8 cellular contexts compared by ENCODE assay signal in genomic region chr12:43444940-43445564, GRCh38.
DNase-seq lines count a peak whose midpoint lies in the region; ATAC-seq and TF ChIP-seq lines count a peak whose summit lies in the region.

No MANE protein-coding gene starts in this region.

- H3K36me3 ChIP-seq in OCI-LY1 (ENCODE audit: insufficient read depth, low read length) (no peaks in the 10 kb centered on the region), left ventricle myocardium inferior (no peaks in the 10 kb centered on the region)

- H3K9me2 ChIP-seq in OCI-LY1 (ENCODE audit: low read depth, low read length): no peaks in the 10 kb centered on the region

- H2AFZ ChIP-seq in OCI-LY1 (ENCODE audit: low read length): no peak overlapping the region

- H3K4me1 ChIP-seq in OCI-LY1 (ENCODE audit: insufficient read depth, low read length, severe bottlenecking) (no peaks in the 10 kb centered on the region), left ventricle myocardium inferior (no peaks in the 10 kb centered on the region)

- H3K9me3 ChIP-seq in OCI-LY1 (ENCODE audit: low read length) (no peaks in the 10 kb centered on the region), left ventricle myocardium inferior (replicated peaks) (peaks cover 11% of the 10 kb centered on the region)

- H3K4me2 ChIP-seq in OCI-LY1 (ENCODE audit: low read length): no peak overlapping the region

- H3K4me3 ChIP-seq in OCI-LY1 (ENCODE audit: low read depth, low read length, poor library complexity, severe bottlenecking): no peak overlapping the region
- no peak overlapping the region for H3K4me3 ChIP-seq in left ventricle myocardium inferior

- no peaks in the 10 kb centered on the region for H3K27me3 ChIP-seq in OCI-LY1 (ENCODE audit: insufficient read depth, low read length)
- no peaks in the 10 kb centered on the region for H3K27me3 ChIP-seq in left ventricle myocardium inferior (ENCODE audit: low read depth)

- intact Hi-C loops in left ventricle myocardium inferior (cut with micrococcal nuclease): no loop called here

- peak; percentile 47 for ATAC-seq in GM18499 (IDR thresholded peaks at IDR 0.05; ENCODE audit: insufficient read depth, unreplicated experiment)
- ATAC-seq in HG03442 (IDR thresholded peaks at IDR 0.05; ENCODE audit: unreplicated experiment): peak; percentile 86
- ATAC-seq in GM18907 (IDR thresholded peaks at IDR 0.05; ENCODE audit: unreplicated experiment): no peak

- DNase-seq in Ammon's horn (ENCODE audit: low spot score): peak; percentile 67
- DNase-seq in activated naive CD4-positive, alpha-beta T cell (lab: John Stamatoyannopoulos, UW): peak; percentile 1 to 4 (median 2)
- DNase-seq in left ventricle myocardium inferior: no peak
- peak; percentile 33 for DNase-seq in smooth muscle cell of the brain vasculature (ENCODE audit: low read depth, low spot score)

- H4K20me1 ChIP-seq in OCI-LY1 (ENCODE audit: insufficient read depth, low read length): no peaks in the 10 kb centered on the region

- TF ChIP-seq CTCF in OCI-LY1 (IDR thresholded peaks at IDR 0.05; ENCODE audit: low read length): peak; percentile 71
- peak; percentile 76 for TF ChIP-seq CTCF in left ventricle myocardium inferior (IDR thresholded peaks at IDR 0.05; ENCODE audit: borderline replicate concordance)

- H3K27ac ChIP-seq in OCI-LY1 (ENCODE audit: low read depth, low read length, poor library complexity, severe bottlenecking): no peak overlapping the region
- H3K27ac ChIP-seq in left ventricle myocardium inferior (replicated peaks): no peak overlapping the region

- no peaks in the 10 kb centered on the region for H3K79me2 ChIP-seq in OCI-LY1 (ENCODE audit: insufficient read depth, low read length)

- no peak overlapping the region for H3K9ac ChIP-seq in OCI-LY1 (ENCODE audit: low read length)

- no peaks in the 10 kb centered on the region for H3F3A ChIP-seq in OCI-LY1 (ENCODE audit: insufficient read depth, low read length)
